13 cellular contexts compared by ENCODE assay signal in genomic region chr11:113876798-113877672, GRCh38. TPM values are rescaled to one million over a fixed set of nuclear protein-coding genes. Genes with fewer than 3 reads are reported as not detected.
A peak's percentile ranks its signal among the peaks of the same experiment; 100 is the strongest.
DNase-seq lines count a peak whose midpoint lies in the region; ATAC-seq and TF ChIP-seq lines count a peak whose summit lies in the region.
"Had no signal": no experiment of that assay in that cellular context is flagged by ENCODE, and none has a peak within 500 bp of the region (broad histone marks: within the 10 kb centered on the region; RNA-seq: fewer than 3 reads in every experiment).

No MANE protein-coding gene starts in this region.

- H3K9me3 Mint-ChIP-seq in stimulated activated naive CD8-positive, alpha-beta T cell treated with anti-CD3 and anti-CD28 coated beads, Interleukin-15, amount 100 ng/mL, for 72 hours = peaks cover 0 to 5% of the 10 kb centered on the region in 2 donors
- peaks cover 8% of the 10 kb centered on the region for H3K9me3 Mint-ChIP-seq in endodermal cell

- TF ChIP-seq CTCF in endodermal cell (conservative IDR thresholded peaks at IDR 0.05) (no peak), omental fat pad (IDR thresholded peaks at IDR 0.05) (no peak)

- 94 to 99% methylated on average over 7 to 8 of the region's 8 CpGs for WGBS in endodermal cell (ENCODE audit: insufficient coverage in 1 of 2, insufficient read length in 1 of 2), 2 experiments

- no peak for ATAC-seq in stimulated activated naive CD8-positive, alpha-beta T cell treated with anti-CD3 and anti-CD28 coated beads, Interleukin-15, amount 100 ng/mL, for 72 hours
- ATAC-seq in stimulated activated naive CD8-positive, alpha-beta T cell treated with anti-CD3 and anti-CD28 coated beads, Interleukin-15, Interleukin-2, amounts not matched to agents 100 U/mL and 50 U/mL, for 24 hours = no peak
- ATAC-seq in HG03342 (IDR thresholded peaks at IDR 0.05; ENCODE audit: unreplicated experiment) (no peak), omental fat pad (ENCODE audit: low FRiP score) (no peak)
- ATAC-seq: gastroesophageal sphincter had no signal

- H3K4me3 ChIP-seq in SJCRH30 (peak overlapping the region; percentile 70), endodermal cell (ENCODE audit: low read length) (peak overlapping the region; percentile 91)

- no peaks in the 10 kb centered on the region for H3K36me3 ChIP-seq in SJCRH30
- H3K36me3 ChIP-seq in endodermal cell (ENCODE audit: control insufficient read depth, insufficient read depth, low read length) = no peaks in the 10 kb centered on the region
- H3K36me3 ChIP-seq: gastroesophageal sphincter, left ventricle myocardium inferior, tibial artery had no signal

- H3K36me3 Mint-ChIP-seq in endodermal cell (ENCODE audit: low read depth) = peaks cover 4% of the 10 kb centered on the region

- no peak overlapping the region for H3K9ac ChIP-seq in endodermal cell (ENCODE audit: extremely low read depth, low read length, poor library complexity, severe bottlenecking)

- peak overlapping the region; percentile 71 to 87 for H3K27ac Mint-ChIP-seq in stimulated activated naive CD8-positive, alpha-beta T cell treated with anti-CD3 and anti-CD28 coated beads, Interleukin-15, amount 100 ng/mL, for 72 hours
- peak overlapping the region; percentile 80 for H3K27ac Mint-ChIP-seq in endodermal cell

- no peak for DNase-seq in stimulated activated naive CD8-positive, alpha-beta T cell treated with anti-CD3 and anti-CD28 coated beads, Interleukin-15, amount 100 ng/mL, for 72 hours
- DNase-seq in stimulated activated naive CD8-positive, alpha-beta T cell treated with anti-CD3 and anti-CD28 coated beads, Interleukin-15, Interleukin-2, amounts not matched to agents 100 U/mL and 50 U/mL, for 24 hours = no peak
- DNase-seq in SJCRH30 (no peak), endodermal cell (peak; percentile 30), NOMO-1 treated with DMSO at 0.1 percent for 48 hours (lab: John Stamatoyannopoulos, UW; ENCODE audit: unreplicated experiment) (no peak), omental fat pad (ENCODE audit: low spot score) (no peak), NCI-H2196 treated with DMSO at 0.1 percent for 48 hours (lab: John Stamatoyannopoulos, UW; ENCODE audit: unreplicated experiment) (no peak)
- DNase-seq: left ventricle myocardium inferior, NCI-H748 treated with DMSO at 0.1 percent for 48 hours, tibial artery had no signal

- H3K4me1 ChIP-seq in SJCRH30 (peaks cover 17% of the 10 kb centered on the region), endodermal cell (ENCODE audit: control insufficient read depth, insufficient read depth, low read length) (peaks cover 4% of the 10 kb centered on the region)

- H3K27ac ChIP-seq in SJCRH30 = peak overlapping the region; percentile 95
- no peak overlapping the region for H3K27ac ChIP-seq in endodermal cell (ENCODE audit: low read depth, low read length)

- H3K9me3 ChIP-seq in SJCRH30 (replicated peaks) (no peaks in the 10 kb centered on the region), endodermal cell (ENCODE audit: control insufficient read depth, low read length) (no peaks in the 10 kb centered on the region)
- H3K9me3 ChIP-seq: gastroesophageal sphincter, left ventricle myocardium inferior, tibial artery had no signal

- no peaks in the 10 kb centered on the region for H3K27me3 Mint-ChIP-seq in stimulated activated naive CD8-positive, alpha-beta T cell treated with anti-CD3 and anti-CD28 coated beads, Interleukin-15, amount 100 ng/mL, for 72 hours
- no peaks in the 10 kb centered on the region for H3K27me3 Mint-ChIP-seq in endodermal cell (ENCODE audit: insufficient read depth)

- H3K4me3 Mint-ChIP-seq in stimulated activated naive CD8-positive, alpha-beta T cell treated with anti-CD3 and anti-CD28 coated beads, Interleukin-15, amount 100 ng/mL, for 72 hours = peak overlapping the region in 1 of 2 donors; percentile 97
- peak overlapping the region; percentile 83 for H3K4me3 Mint-ChIP-seq in endodermal cell

- peaks cover 46% of the 10 kb centered on the region for H3K4me1 Mint-ChIP-seq in stimulated activated naive CD8-positive, alpha-beta T cell treated with anti-CD3 and anti-CD28 coated beads, Interleukin-15, amount 100 ng/mL, for 72 hours
- peaks cover 24% of the 10 kb centered on the region for H3K4me1 Mint-ChIP-seq in endodermal cell

- H3K27me3 ChIP-seq in SJCRH30 (no peaks in the 10 kb centered on the region), endodermal cell (ENCODE audit: control insufficient read depth, insufficient read depth, low read length, poor library complexity, severe bottlenecking) (no peaks in the 10 kb centered on the region)
- H3K27me3 ChIP-seq: gastroesophageal sphincter, tibial artery had no signal

RNA-seq across cellular contexts. Expression of gene USP28, which starts 1.7 kb away (rescaled TPM):
- total RNA-seq in SJCRH30 (2014; rRNA removed; shearing (Covaris generic)) = 43.2 and 49.9 TPM in 2 replicates
- total RNA-seq in endodermal cell (10 to 100 TPM; 67.0 to 73.7 TPM), omental fat pad (10 to 100 TPM in 3 of 4 donors, 1 to 10 TPM in 1; 8.5 to 20.2 (median 11.5) TPM)
- polyA plus RNA-seq in endodermal cell (2013, experiment 1 of 2) = 53.9 TPM
- polyA plus RNA-seq in endodermal cell (2013, experiment 2 of 2) = 48.2 TPM

RNA-seq across cellular contexts. Expression of gene HTR3B, which starts 27.6 kb away (rescaled TPM):
- total RNA-seq in SJCRH30 (2014; rRNA removed; shearing (Covaris generic)) = not detected in 2 replicates
- total RNA-seq in endodermal cell (not detected), omental fat pad (not detected)
- not detected for polyA plus RNA-seq in endodermal cell (2013, experiment 1 of 2)
- polyA plus RNA-seq in endodermal cell (2013, experiment 2 of 2) = not detected
- total RNA-seq: dermis blood vessel endothelial cell, gastroesophageal sphincter, left ventricle myocardium inferior had no signal
